Comparison of ENCODE assay signal across 8 cellular contexts in genomic region chr11:119148855-119149370, GRCh38. TPM values are rescaled to one million over a fixed set of nuclear protein-coding genes. Genes with fewer than 3 reads are reported as not detected.
DNase-seq lines count a peak whose midpoint lies in the region; ATAC-seq, FAIRE-seq and TF ChIP-seq lines count a peak whose summit lies in the region.

TSS of gene ABCG4 (plus strand) at chr11:119149052. CDS start at chr11:119149966, 914 bp downstream.

- POLR2A ChIA-PET in A549 (lab: Yijun Ruan, JAX) = no interaction called here
- POLR2A ChIA-PET in activated CD4-positive, alpha-beta memory T cell treated with anti-CD3 and anti-CD28 coated beads, Interleukin-2, amount 10 ng/mL, durations not matched to agents 7 days and 5 days (lab: Charles Lee) = interaction anchor here (0.8 to 2.5 kb wide), 4 partner anchors 20 to 47 kb away, joined by 3 to 11 read pairs (median 5); partner anchors contain the start of genes C2CD2L, DPAGT1 and NLRX1

- H3K4me3 Mint-ChIP-seq in activated CD4-positive, alpha-beta memory T cell treated with anti-CD3 and anti-CD28 coated beads, Interleukin-2, amount 10 ng/mL, durations not matched to agents 7 days and 5 days = peak within 1 kb of the TSS; percentile 53

- CTCF ChIA-PET in A549 (lab: Yijun Ruan, JAX) = interaction anchor here (0.9 to 7.2 kb wide), 4 partner anchors 8 to 136 kb away, joined by 3 to 39 read pairs (median 4); no protein-coding TSS in a partner anchor
- CTCF ChIA-PET in activated CD4-positive, alpha-beta memory T cell treated with anti-CD3 and anti-CD28 coated beads, Interleukin-2, amount 10 ng/mL, durations not matched to agents 7 days and 5 days (lab: Charles Lee) = interaction anchor here (0.6 to 0.8 kb wide), 2 partner anchors 14 to 16 kb away, joined by 3 read pairs; no protein-coding TSS in a partner anchor

- no peaks in the 10 kb centered on the region for H3K27me3 ChIP-seq in HAP-1 (ENCODE audit: low read depth)
- peaks cover 29% of the 10 kb centered on the region for H3K27me3 ChIP-seq in fibroblast of lung (ENCODE audit: control insufficient read depth, insufficient read depth, low read length)
- H3K27me3 ChIP-seq in neuron (ENCODE audit: insufficient read depth, low read length) = peaks cover 52% of the 10 kb centered on the region

- H3K36me3 ChIP-seq in HAP-1 (replicated peaks) (no peaks in the 10 kb centered on the region), fibroblast of lung (ENCODE audit: control insufficient read depth, insufficient read depth, low read length) (no peaks in the 10 kb centered on the region), neuron (ENCODE audit: insufficient read depth, low read length) (no peaks in the 10 kb centered on the region)

- peak; percentile 60 to 63 for ATAC-seq in A549
- no peak for ATAC-seq in HG03571 (IDR thresholded peaks at IDR 0.05; ENCODE audit: unreplicated experiment)
- no peak for ATAC-seq in HG03520 (IDR thresholded peaks at IDR 0.05; ENCODE audit: unreplicated experiment)

- no peak for FAIRE-seq in A549 (lab: Jason Lieb, UNC)

- no peaks in the 10 kb centered on the region for H3K79me2 ChIP-seq in fibroblast of lung (ENCODE audit: control insufficient read depth, insufficient read depth, low read length)

- TF ChIP-seq EP300 in A549 (IDR thresholded peaks at IDR 0.05) = no peak

- H3K9me3 ChIP-seq in A549 (no peaks in the 10 kb centered on the region), HAP-1 (no peaks in the 10 kb centered on the region), fibroblast of lung (ENCODE audit: control insufficient read depth, insufficient read depth, low read depth, low read length) (no peaks in the 10 kb centered on the region), neuron (ENCODE audit: low read length) (no peaks in the 10 kb centered on the region)

- H3K4me1 ChIP-seq in A549 = 0 out of 3 replicates have a peak, but pooled peaks cover 4% of the 10 kb centered on the region
- peaks cover 4% of the 10 kb centered on the region; the same call in 1 of the 2 replicates for H3K4me1 ChIP-seq in HAP-1
- peaks cover 2% of the 10 kb centered on the region for H3K4me1 ChIP-seq in fibroblast of lung (ENCODE audit: control insufficient read depth, extremely low read depth, insufficient read depth, low read length)
- H3K4me1 ChIP-seq in neuron (ENCODE audit: insufficient read depth, low read length) = peaks cover 10% of the 10 kb centered on the region

- peak within 1 kb of the TSS; percentile 90 for H3K4me2 ChIP-seq in A549
- peak within 1 kb of the TSS; percentile 39 for H3K4me2 ChIP-seq in fibroblast of lung (ENCODE audit: extremely low read depth, insufficient read depth, low read length)

- no peak within 1 kb of the TSS for H3K27ac Mint-ChIP-seq in activated CD4-positive, alpha-beta memory T cell treated with anti-CD3 and anti-CD28 coated beads, Interleukin-2, amount 10 ng/mL, durations not matched to agents 7 days and 5 days

- peak within 1 kb of the TSS; percentile 51 for H3K4me3 ChIP-seq in A549
- H3K4me3 ChIP-seq in HAP-1 = peak within 1 kb of the TSS; percentile 41
- peak within 1 kb of the TSS; percentile 47 to 61 (median 54) for H3K4me3 ChIP-seq in fibroblast of lung (replicated peaks in 1 of 4; ENCODE audit: control extremely low read depth in 1 of 4, insufficient read depth in 1 of 4, low read depth in 3 of 4, low read length in 4 of 4)
- H3K4me3 ChIP-seq in neuron (ENCODE audit: low read length) = peak within 1 kb of the TSS; percentile 47

- TF ChIP-seq RAD21 in A549 (conservative IDR thresholded peaks at IDR 0.05 in 1 of 2, IDR thresholded peaks at IDR 0.05 in 1 of 2) = no peak

- peaks cover 2% of the 10 kb centered on the region for H3K4me1 Mint-ChIP-seq in activated CD4-positive, alpha-beta memory T cell treated with anti-CD3 and anti-CD28 coated beads, Interleukin-2, amount 10 ng/mL, durations not matched to agents 7 days and 5 days

- H4K20me1 ChIP-seq in fibroblast of lung (ENCODE audit: control insufficient read depth, extremely low read depth, insufficient read depth, low read length) = no peaks in the 10 kb centered on the region

- no peak for DNase-seq in A549 (ENCODE audit: low read depth in 1 of 2, low spot score in 1 of 2)
- DNase-seq in HAP-1 (ENCODE audit: low spot score in 2 of 2) = peak; percentile 12 to 57
- DNase-seq in activated CD4-positive, alpha-beta memory T cell treated with anti-CD3 and anti-CD28 coated beads, Interleukin-2, amount 10 ng/mL, durations not matched to agents 7 days and 5 days = peak; percentile 29
- no peak for DNase-seq in fibroblast of lung (ENCODE audit: low read depth in 2 of 2)
- DNase-seq in KBM-7 = no peak

- no peaks in the 10 kb centered on the region for H3K9me3 Mint-ChIP-seq in activated CD4-positive, alpha-beta memory T cell treated with anti-CD3 and anti-CD28 coated beads, Interleukin-2, amount 10 ng/mL, durations not matched to agents 7 days and 5 days

- peaks cover 60% of the 10 kb centered on the region for H3K27me3 Mint-ChIP-seq in activated CD4-positive, alpha-beta memory T cell treated with anti-CD3 and anti-CD28 coated beads, Interleukin-2, amount 10 ng/mL, durations not matched to agents 7 days and 5 days

- H3K27ac ChIP-seq in A549 = peak within 1 kb of the TSS; percentile 54 to 85
- no peak within 1 kb of the TSS for H3K27ac ChIP-seq in fibroblast of lung (ENCODE audit: insufficient read depth, low read length)

- no peak for TF ChIP-seq POLR2A in A549 (IDR thresholded peaks at IDR 0.05; ENCODE audit: low read length)

- 0% methylated on average over 3 of the region's 58 CpGs for WGBS in A549 (ENCODE audit: missing lambda C conversion rate)

- in situ Hi-C loops in HAP-1 (cut with MboI; ENCODE audit: low sequenced_read_pairs) (no loop called here), KBM-7 (cut with MboI; ENCODE audit: low pct_unique_long_range_greater_than_20kb, low sequenced_read_pairs) (no loop called here)

- TF ChIP-seq CTCF in A549 (IDR thresholded peaks at IDR 0.05) = no peak
- TF ChIP-seq CTCF in fibroblast of lung (conservative IDR thresholded peaks at IDR 0.05 in 1 of 2, IDR thresholded peaks at IDR 0.05 in 1 of 2; ENCODE audit: low read depth in 1 of 2, low read length in 2 of 2) = no peak

- H3K36me3 Mint-ChIP-seq in activated CD4-positive, alpha-beta memory T cell treated with anti-CD3 and anti-CD28 coated beads, Interleukin-2, amount 10 ng/mL, durations not matched to agents 7 days and 5 days (ENCODE audit: low read depth) = no peaks in the 10 kb centered on the region

- H2AFZ ChIP-seq in fibroblast of lung (ENCODE audit: low read length) (peak within 1 kb of the TSS; percentile 67), neuron (ENCODE audit: low read depth, low read length) (peak within 1 kb of the TSS; percentile 63)

- H3K9ac ChIP-seq in fibroblast of lung (ENCODE audit: insufficient read depth, low read length) = peak within 1 kb of the TSS; percentile 8

TF ChIP-seq in A549, 52 proteins besides CTCF, POLR2A, EP300 and RAD21:
- TF ChIP-seq MYC (IDR thresholded peaks at IDR 0.05; ENCODE audit: borderline replicate concordance, low read length) (no peak), HEYL (CRISPR knock-in tag; IDR thresholded peaks at IDR 0.05) (no peak), HOXA7 (CRISPR knock-in tag; IDR thresholded peaks at IDR 0.05) (no peak), FOSB (CRISPR knock-in tag; IDR thresholded peaks at IDR 0.05) (no peak), TP53 (CRISPR knock-in tag; IDR thresholded peaks at IDR 0.05) (no peak), SREBF2 (IDR thresholded peaks at IDR 0.05) (no peak), EHF (CRISPR knock-in tag; IDR thresholded peaks at IDR 0.05) (no peak), RARB (CRISPR knock-in tag; IDR thresholded peaks at IDR 0.05) (no peak), TFCP2L1 (CRISPR knock-in tag; IDR thresholded peaks at IDR 0.05) (no peak)

RNA-seq across cellular contexts. Expression of gene ABCG4, which starts in this region (rescaled TPM):
- polyA plus RNA-seq in A549 (2011; rRNA removed) (0.10 and 0.25 TPM in 2 replicates), A549 (2017; fragmentation: RNase III; extraction: RNeasy Plus Mini Kit Qiagen cat#74134 plus additional on column Dnase treatment) (0.33 to 0.44 TPM (median 0.35 TPM) in 3 replicates), fibroblast of lung (0.05 and 0.12 TPM in 2 replicates)
- polyA plus RNA-seq in A549 (2012; cell fraction: cytosol; rRNA removed) = 0.17 and 0.30 TPM in 2 replicates
- 0.79 and 1.1 TPM in 2 replicates for polyA plus RNA-seq in A549 (2012; cell fraction: nucleus; rRNA removed)
- polyA minus RNA-seq in A549 (2011; rRNA and poly(A)+ RNA removed) = 0.39 and 0.54 TPM in 2 replicates
- not detected for total RNA-seq in activated CD4-positive, alpha-beta memory T cell treated with anti-CD3 and anti-CD28 coated beads, Interleukin-2, amount 10 ng/mL, durations not matched to agents 7 days and 5 days
- total RNA-seq in fibroblast of lung = under 0.01 and 0.17 TPM in 2 replicates
- polyA plus RNA-seq in fibroblast of lung (2012) = 0.23 and 0.30 TPM in 2 replicates
- 0.63 and 0.93 TPM in 2 replicates for polyA minus RNA-seq in fibroblast of lung (ENCODE audit: low replicate concordance)

Comparison
In these comparisons a context has a peak if more than half of its experiments do, and no peak if none do; other contexts are left out.
1. Peak in DNase-seq in activated CD4-positive, alpha-beta memory T cell treated with anti-CD3 and anti-CD28 coated beads, Interleukin-2, amount 10 ng/mL, durations not matched to agents 7 days and 5 days; RNA of the gene not detected or under 1 TPM.
2. ATAC-seq: peak in A549 (2 of 2); none in HG03571 (single experiment) and HG03520 (single experiment).
3. DNase-seq: peak in HAP-1 (2 of 2); none in A549 (0 of 2), fibroblast of lung (0 of 2) and KBM-7 (single experiment).
4. Peak in every context shown above with its lines, with median percentiles within 50 percentile points of each other: H3K4me3 ChIP-seq.